Comparison of ENCODE assay signal across 21 cellular contexts in genomic region chr1:225152061-225152460, GRCh38.
"Had no signal": no experiment of that assay in that cellular context is flagged by ENCODE, and none has a peak within 500 bp of the region (broad histone marks: within the 10 kb centered on the region; RNA-seq: fewer than 3 reads in every experiment).

No MANE protein-coding gene starts in this region.

- DNase-seq: KBM-7; MG63; NCI-H1092; NCI-H1105 treated with DMSO at 0.1 percent for 48 hours; NCI-H1417 treated with DMSO at 0.1 percent for 48 hours; NCI-H146; NCI-H1694 treated with DMSO at 0.1 percent for 48 hours; NCI-H1930; NCI-H2081; NCI-H2107; NCI-H345; NCI-H446 treated with DMSO at 0.1 percent for 48 hours; NCI-H510A treated with DMSO at 0.1 percent for 48 hours; NCI-H69; NCI-H774; NK-92 treated with Interleukin-12 subunit alpha and Interleukin-12 subunit beta, amount 100 ng/mL, for 24 hours; PC-3; SHP77 had no signal

- H3K27ac ChIP-seq: RWPE1 had no signal

- H3K4me3 ChIP-seq: MG63 had no signal

- H3K27me3 ChIP-seq: MG63 had no signal

- H3K9me3 ChIP-seq: MG63 had no signal

- ATAC-seq: Panc1, PC-3, SK-N-SH treated with all-trans-retinoic acid at 6 μM for 48 hours had no signal

- H3K36me3 ChIP-seq: MG63 had no signal
